ENCODE assay signal across 9 cellular contexts in genomic region chr7:101172854-101173751, GRCh38. TPM values are rescaled to one million over a fixed set of nuclear protein-coding genes. Genes with fewer than 3 reads are reported as not detected.
DNase-seq lines count a peak whose midpoint lies in the region; ATAC-seq and TF ChIP-seq lines count a peak whose summit lies in the region.
"Had no signal": no experiment of that assay in that cellular context is flagged by ENCODE, and none has a peak within 500 bp of the region (broad histone marks: within the 10 kb centered on the region; RNA-seq: fewer than 3 reads in every experiment).

No MANE protein-coding gene starts in this region.

- 1% methylated on average over 19 of the region's 53 CpGs for WGBS in right lobe of liver (ENCODE audit: insufficient coverage, low coverage, low lambda C conversion rate, missing lambda C conversion rate)

- H3K36me3 ChIP-seq in right lobe of liver, result no peaks in the 10 kb centered on the region

- POLR2A ChIA-PET in MCF 10A (lab: Yijun Ruan, JAX), result interaction anchor here (0.6 to 1.9 kb wide), 5 partner anchors 8 to 44 kb away, joined by 3 to 7 read pairs (median 3); partner anchors contain the start of genes PLOD3, VGF and ZNHIT1

- peak overlapping the region; percentile 61 for H3K4me3 Mint-ChIP-seq in MCF 10A (ENCODE audit: unreplicated experiment)

- BruUV-seq in MCF 10A (replicated peaks; lab: Mats Ljungman, UMichigan), result no TSS peak

- H3K27me3 Mint-ChIP-seq in MCF 10A (ENCODE audit: insufficient read depth, unreplicated experiment), result peaks cover 73% of the 10 kb centered on the region

- intact Hi-C loops in MCF 10A (cut with micrococcal nuclease), result no loop called here
- intact Hi-C loops in right lobe of liver (cut with DNase I), result no loop called here

- TF ChIP-seq CTCF in MCF 10A (IDR thresholded peaks at IDR 0.05; ENCODE audit: unreplicated experiment) (no peak), right lobe of liver (IDR thresholded peaks at IDR 0.05) (no peak)

- peaks cover 0 to 18% (median 0%) of the 10 kb centered on the region in 4 donors for H3K4me1 ChIP-seq in right lobe of liver

- H3K36me3 Mint-ChIP-seq in MCF 10A (ENCODE audit: insufficient read depth, unreplicated experiment), result no peaks in the 10 kb centered on the region

- ATAC-seq in right lobe of liver, result peak; percentile 70 to 87 (median 76)
- no peak for ATAC-seq in GM21528 (IDR thresholded peaks at IDR 0.05; ENCODE audit: low FRiP score, unreplicated experiment)

- H3K27me3 ChIP-seq in right lobe of liver, result peaks cover 5 to 39% of the 10 kb centered on the region in 2 donors

- DNase-seq in GM03348 (ENCODE audit: low spot score) (peak; percentile 75), NCI-H2107 treated with DMSO at 0.1 percent for 48 hours (lab: John Stamatoyannopoulos, UW; ENCODE audit: unreplicated experiment) (peak; percentile 64), MCF 10A (ENCODE audit: unreplicated experiment) (peak; percentile 87), right lobe of liver (peak; percentile 82 to 86 (median 83)), GM19240 (ENCODE audit: insufficient read length, low spot score) (no peak), GF-D8 (lab: John Stamatoyannopoulos, UW) (no peak)

- H3K27ac ChIP-seq in right lobe of liver, result no peak overlapping the region

- H3K4me1 Mint-ChIP-seq in MCF 10A (ENCODE audit: insufficient read depth, unreplicated experiment), result peaks cover 27% of the 10 kb centered on the region

- H3K4me3 ChIP-seq in right lobe of liver, result no peak overlapping the region

- CTCF ChIA-PET in MCF 10A (lab: Yijun Ruan, JAX), result interaction anchor here (0.6 to 1.9 kb wide), 5 partner anchors 12 to 878 kb away, joined by 3 to 16 read pairs (median 4); partner anchors contain the start of gene FIS1

- no peaks in the 10 kb centered on the region for H3K9me3 Mint-ChIP-seq in MCF 10A (ENCODE audit: unreplicated experiment)
- H3K9me3 Mint-ChIP-seq: T-helper 1 cell treated with Interleukin-12 subunit alpha and Interleukin-12 subunit beta and Interleukin-4 antibody, amounts not matched to agents 30 μg/mL and 1 μg/mL, for 36 hours had no signal

- no peak for TF ChIP-seq POLR2A in right lobe of liver (IDR thresholded peaks at IDR 0.05)

- H3K9me3 ChIP-seq in right lobe of liver, result no peaks in the 10 kb centered on the region

- no peak overlapping the region for H3K27ac Mint-ChIP-seq in MCF 10A (ENCODE audit: low read depth, unreplicated experiment)

RNA-seq across cellular contexts. Expression of gene NAT16, which starts 7.0 kb away (rescaled TPM):
- total RNA-seq in MCF 10A (2022) (not detected in 2 replicates), right lobe of liver (not detected)
- total RNA-seq: pulmonary artery endothelial cell had no signal

RNA-seq across cellular contexts. Expression of gene VGF, which starts 7.7 kb away (rescaled TPM):
- 11.2 and 12.8 TPM in 2 replicates for total RNA-seq in MCF 10A (2022)
- not detected for total RNA-seq in right lobe of liver

RNA-seq across cellular contexts. Expression of gene AP1S1, which starts 18.8 kb away (rescaled TPM):
- total RNA-seq in MCF 10A (2022) (72.1 and 72.5 TPM in 2 replicates), right lobe of liver (10 to 100 TPM; 24.0 to 56.5 (median 26.4) TPM)

RNA-seq across cellular contexts. Expression of gene MOGAT3, which starts 27.7 kb away (rescaled TPM):
- total RNA-seq in MCF 10A (2022) (not detected in 2 replicates), right lobe of liver (10 to 100 TPM in 5 of 6 experiments, 1 to 10 TPM in 1; 8.4 to 28.6 (median 15.7) TPM)
- total RNA-seq: pulmonary artery endothelial cell had no signal

RNA-seq across cellular contexts. Expression of gene PLOD3, which starts 44.3 kb away (rescaled TPM):
- total RNA-seq in MCF 10A (2022) (125 and 134 TPM in 2 replicates), right lobe of liver (10 to 100 TPM; 41.7 to 57.5 (median 54.3) TPM)

Comparison
In these comparisons a context has a peak if more than half of its experiments do, and no peak if none do; other contexts are left out.
1. DNase-seq: peak in GM03348 (single experiment), NCI-H2107 treated with DMSO at 0.1 percent for 48 hours (single experiment), MCF 10A (single experiment) and right lobe of liver (3 of 3); none in GM19240 (single experiment) and GF-D8 (single experiment).
2. RNA of gene VGF, which starts 7.7 kb away (total RNA-seq): 11.2 to 12.8 TPM in MCF 10A; not detected in right lobe of liver; every median in the first group is over 10 times any median in the second.